Comparison of ENCODE assay signal across 8 cellular contexts in the genomic region with DNA sequence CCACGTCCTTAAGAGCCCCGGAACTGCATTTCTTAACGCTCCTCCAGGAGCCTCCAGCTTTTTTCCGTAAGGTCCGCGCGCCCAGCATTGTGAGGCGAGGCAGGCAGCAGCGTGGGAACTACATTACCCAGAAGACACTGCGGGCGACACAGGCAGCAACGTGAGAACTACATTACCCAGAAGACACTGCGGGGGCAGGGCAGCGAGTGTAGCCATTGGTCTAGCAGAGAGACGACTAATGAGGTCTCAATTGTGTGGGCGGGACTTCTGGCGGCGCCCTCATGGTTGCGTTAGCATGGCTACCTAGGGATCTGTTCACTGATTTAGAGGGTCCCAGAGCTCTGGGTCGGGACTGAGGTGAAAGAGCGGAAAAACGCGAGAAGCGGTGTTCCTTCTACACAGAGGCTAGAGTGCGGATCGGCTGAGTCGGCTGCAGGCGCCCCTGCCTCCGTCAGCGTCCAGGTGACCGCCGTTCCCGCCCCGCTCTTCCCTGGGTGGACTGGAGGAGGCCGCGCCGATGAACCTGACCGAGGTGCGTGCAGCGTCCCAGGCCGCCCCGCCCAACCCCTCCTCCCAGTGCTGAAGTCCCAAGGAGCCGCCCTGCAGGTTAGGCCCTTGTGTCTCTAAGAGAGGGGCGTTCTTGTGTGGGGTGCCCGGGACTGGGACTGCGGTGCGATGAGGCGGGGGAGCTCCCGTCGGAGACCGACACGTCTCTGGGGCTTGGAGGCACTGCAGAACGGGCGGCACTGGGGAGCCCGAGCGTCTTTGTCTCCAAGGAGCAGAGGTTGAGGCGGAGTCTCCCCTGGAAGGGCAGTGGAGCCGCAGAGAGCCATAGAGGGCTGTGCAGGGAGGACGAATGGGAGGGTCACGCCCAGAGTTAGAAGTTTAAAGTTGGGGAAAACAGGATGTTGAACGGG. TPM values are rescaled to one million over a fixed set of nuclear protein-coding genes. Genes with fewer than 3 reads are reported as not detected.
DNase-seq lines count a peak whose midpoint lies in the region; ATAC-seq and TF ChIP-seq lines count a peak whose summit lies in the region.

A gene (plus strand): TSS at position 264 of the 917 bp plus-strand sequence. CDS start 254 bp downstream, at position 518.

- peak; percentile 99 for DNase-seq in DMS53 (lab: John Stamatoyannopoulos, UW)
- peak; percentile 96 for DNase-seq in KBM-7
- peak; percentile 97 for DNase-seq in PC-9
- peak; percentile 90 for DNase-seq in activated T-cell treated with anti-CD3 and anti-CD28 coated beads for 48 hours (ENCODE audit: low read depth)
- peak; percentile 98 for DNase-seq in erythroblast (lab: John Stamatoyannopoulos, UW)
- peak; percentile 100 for DNase-seq in mucosa of gallbladder (ENCODE audit: low spot score)
- DNase-seq in stimulated activated CD8-positive, alpha-beta memory T cell treated with anti-CD3 and anti-CD28 coated beads, Interleukin-4, amount 100 ng/mL, for 24 hours (ENCODE audit: low read depth): peak; percentile 94

- BruUV-seq in PC-9 (replicated peaks; lab: Mats Ljungman, UMichigan): TSS peak; percentile 49

- POLR2A ChIA-PET in PC-9 (lab: Charles Lee; ENCODE audit: unreplicated experiment): interaction anchor here (0.6 to 0.7 kb wide), 3 partner anchors 64 to 500 kb away, joined by 3 to 4 read pairs (median 4); a partner anchor contains a TSS

- H2AFZ ChIP-seq in PC-9: peak within 1 kb of the TSS; percentile 85

- ATAC-seq in GM21723 (IDR thresholded peaks at IDR 0.05; ENCODE audit: unreplicated experiment): peak; percentile 97

- intact Hi-C loops in PC-9 (cut with micrococcal nuclease; ENCODE audit: unreplicated experiment): loop anchor here (1.0 to 2.0 kb wide), 6 partner anchors 24 to 747 kb away; a partner anchor contains a TSS

- H3F3A ChIP-seq in PC-9 (ENCODE audit: insufficient read depth, low read depth): no peaks in the 10 kb centered on the region

- H3K79me2 ChIP-seq in PC-9 (ENCODE audit: low read depth): peaks cover 47% of the 10 kb centered on the region

- peak within 1 kb of the TSS; percentile 75 for H3K4me2 ChIP-seq in PC-9

- in situ Hi-C loops in KBM-7 (cut with MboI; ENCODE audit: low pct_unique_long_range_greater_than_20kb, low sequenced_read_pairs): no loop called here

- H3K27me3 ChIP-seq in PC-9 (ENCODE audit: insufficient read depth, low read depth): no peaks in the 10 kb centered on the region

- H3K4me3 ChIP-seq in PC-9: peak within 1 kb of the TSS; percentile 81

- H3K4me1 ChIP-seq in PC-9 (replicated peaks; ENCODE audit: insufficient read depth): peaks cover 16% of the 10 kb centered on the region

- CTCF ChIA-PET in PC-9 (lab: Charles Lee): no interaction called here

- no peak for TF ChIP-seq CTCF in PC-9 (conservative IDR thresholded peaks at IDR 0.05)

- no peaks in the 10 kb centered on the region for H4K20me1 ChIP-seq in PC-9 (ENCODE audit: insufficient read depth)

- no peaks in the 10 kb centered on the region for H3K9me2 ChIP-seq in PC-9 (ENCODE audit: insufficient read depth)

- H3K36me3 ChIP-seq in PC-9 (ENCODE audit: low read depth): peaks cover 10% of the 10 kb centered on the region

- H3K27ac ChIP-seq in PC-9: peak within 1 kb of the TSS; percentile 33

- peak; percentile 69 for TF ChIP-seq POLR2A in erythroblast (IDR thresholded peaks at IDR 0.05; ENCODE audit: low read length)

- 0 out of 2 replicates have a peak, but pooled peaks cover 3% of the 10 kb centered on the region for H3K9me3 ChIP-seq in PC-9 (ENCODE audit: insufficient read depth, low read depth)

RNA-seq across cellular contexts. Expression of the gene that starts here (rescaled TPM):
- total RNA-seq in PC-9 (2021) (17.9 and 19.4 TPM in 2 replicates), mucosa of gallbladder (9.8 TPM)

Comparison
In these comparisons a context has a peak if more than half of its experiments do, and no peak if none do; other contexts are left out.
1. Peak in every context shown above with its lines: DNase-seq, ATAC-seq, H3K4me3 ChIP-seq and H3K27ac ChIP-seq.